15 cellular contexts compared by ENCODE assay signal in genomic region chr1:2867861-2868260, GRCh38.
DNase-seq lines count a peak whose midpoint lies in the region; ATAC-seq, FAIRE-seq and TF ChIP-seq lines count a peak whose summit lies in the region.
"Had no signal": no experiment of that assay in that cellular context is flagged by ENCODE, and none has a peak within 500 bp of the region (broad histone marks: within the 10 kb centered on the region; RNA-seq: fewer than 3 reads in every experiment).

No MANE protein-coding gene starts in this region.

- DNase-seq in A673 (ENCODE audit: low spot score) (no peak), NCI-H69 (lab: John Stamatoyannopoulos, UW) (peak; percentile 19), GM12892 (ENCODE audit: insufficient read length) (no peak)
- no peak for DNase-seq in stimulated activated CD4-positive, alpha-beta T cell treated with anti-CD3 and anti-CD28 coated beads, Interleukin-1b, Interleukin-23, amount 100 ng/mL, for 48 hours
- DNase-seq: BE2C; CD4-positive, alpha-beta memory T cell; DMS79 treated with DMSO at 0.1 percent for 48 hours; GDM1; GM23248 had no signal

- no TSS peak for BruUV-seq in A673 (replicated peaks; lab: Mats Ljungman, UMichigan)

- no peak overlapping the region for H3K4me3 ChIP-seq in A673 (ENCODE audit: low read depth, low read length, poor library complexity, severe bottlenecking)
- no peak overlapping the region for H3K4me3 ChIP-seq in HEK293 (ENCODE audit: low read depth, low read length)
- H3K4me3 ChIP-seq: GM23248 had no signal

- H3K27ac ChIP-seq in A673 (ENCODE audit: low read depth, low read length, poor library complexity, severe bottlenecking), result no peak overlapping the region
- no peak overlapping the region for H3K27ac ChIP-seq in HEK293 (ENCODE audit: extremely low read depth, low read depth, low read length)
- H3K27ac ChIP-seq in VCaP, result no peak overlapping the region
- H3K27ac ChIP-seq: C4-2B, GM23248 had no signal

- TF ChIP-seq POLR2A in GM12892 (IDR thresholded peaks at IDR 0.05; ENCODE audit: low read depth, low read length), result no peak

- TF ChIP-seq CTCF in A673 (conservative IDR thresholded peaks at IDR 0.05; ENCODE audit: low read depth, low read length), result 0 out of 2 replicates have a peak, but pooled peaks have one; percentile 8
- TF ChIP-seq CTCF in HEK293 (tag by site-specific recombination; IDR thresholded peaks at IDR 0.05), result peak; percentile 15; the same call in 1 of the 2 replicates
- TF ChIP-seq CTCF in VCaP (conservative IDR thresholded peaks at IDR 0.05), result peak; percentile 33; the same call in 1 of the 2 replicates

- intact Hi-C loops in A673 (cut with micrococcal nuclease; ENCODE audit: unreplicated experiment), result no loop called here

- H3K9me3 ChIP-seq in A673 (ENCODE audit: low read depth, low read length, poor library complexity, severe bottlenecking) (peaks cover 6% of the 10 kb centered on the region), HEK293 (ENCODE audit: control insufficient read depth, insufficient read depth, low read depth, low read length) (no peaks in the 10 kb centered on the region)
- H3K9me3 ChIP-seq: BE2C had no signal

- no peaks in the 10 kb centered on the region for H3K36me3 ChIP-seq in A673 (ENCODE audit: insufficient read depth, low read length, poor library complexity, severe bottlenecking)
- H3K36me3 ChIP-seq in HEK293 (ENCODE audit: control insufficient read depth in 2 of 2, insufficient read depth in 1 of 2, low read length in 2 of 2), result no peaks in the 10 kb centered on the region
- H3K36me3 ChIP-seq: BE2C had no signal

- POLR2A ChIA-PET in A673 (lab: Charles Lee; ENCODE audit: low non-redundant PET), result no interaction called here
- POLR2A ChIA-PET in HEK293 (lab: Yijun Ruan, JAX), result no interaction called here

- no peak for FAIRE-seq in GM12892 (lab: Jason Lieb, UNC)
- FAIRE-seq: A204.1, H54 had no signal

- H3K27me3 ChIP-seq in A673 (replicated peaks; ENCODE audit: insufficient read depth, low read depth, low read length, poor library complexity), result peaks cover 4% of the 10 kb centered on the region

- ATAC-seq in HG02678 (IDR thresholded peaks at IDR 0.05; ENCODE audit: unreplicated experiment), result no peak

- CTCF ChIA-PET in A673 (lab: Charles Lee) (no interaction called here), HEK293 (lab: Yijun Ruan, JAX) (no interaction called here)

- H3K4me1 ChIP-seq in A673 (ENCODE audit: insufficient read depth, low read length, poor library complexity, severe bottlenecking) (no peaks in the 10 kb centered on the region), HEK293 (ENCODE audit: control insufficient read depth, insufficient read depth, low read length) (no peaks in the 10 kb centered on the region)
- H3K4me1 ChIP-seq: BE2C had no signal

TF ChIP-seq in HEK293, 187 proteins besides CTCF, POLR2A, EP300 and RAD21:
- TF ChIP-seq ZNF350 (tag by site-specific recombination; IDR thresholded peaks at IDR 0.05), result no peak
